In genomic region chr6:34248198-34248726, GRCh38 we compare ENCODE assay signal across 8 cellular contexts. TPM values are rescaled to one million over a fixed set of nuclear protein-coding genes. Genes with fewer than 3 reads are reported as not detected.
DNase-seq lines count a peak whose midpoint lies in the region; ATAC-seq and TF ChIP-seq lines count a peak whose summit lies in the region.

No MANE protein-coding gene starts in this region.

- no peaks in the 10 kb centered on the region for H3K9me3 ChIP-seq in CD8-positive, alpha-beta T cell (ENCODE audit: low read length)
- H3K9me3 ChIP-seq in mononuclear cell (ENCODE audit: low read depth, low read length): no peaks in the 10 kb centered on the region

- H3K4me1 ChIP-seq in CD8-positive, alpha-beta T cell (ENCODE audit: insufficient read depth, low read length): peaks cover 22% of the 10 kb centered on the region
- peaks cover 37% of the 10 kb centered on the region for H3K4me1 ChIP-seq in mononuclear cell (ENCODE audit: insufficient read depth, low read length)

- H3K9me3 Mint-ChIP-seq in CD8-positive, alpha-beta T cell: no peaks in the 10 kb centered on the region
- H3K9me3 Mint-ChIP-seq in activated CD4-positive, alpha-beta T cell treated with anti-CD3 and anti-CD28 coated beads, Interleukin-2, amount 10 ng/mL, durations not matched to agents 24 days and 14 days: no peaks in the 10 kb centered on the region
- H3K9me3 Mint-ChIP-seq in endothelial cell (ENCODE audit: unreplicated experiment) (no peaks in the 10 kb centered on the region), type B pancreatic cell (no peaks in the 10 kb centered on the region)

- peak overlapping the region; percentile 65 for H3K4me3 ChIP-seq in CD8-positive, alpha-beta T cell (ENCODE audit: low read depth, low read length)
- peak overlapping the region; percentile 64 for H3K4me3 ChIP-seq in mononuclear cell (ENCODE audit: low read length)

- peak overlapping the region; percentile 95 for H3K27ac Mint-ChIP-seq in CD8-positive, alpha-beta T cell
- peak overlapping the region; percentile 93 for H3K27ac Mint-ChIP-seq in activated CD4-positive, alpha-beta T cell treated with anti-CD3 and anti-CD28 coated beads, Interleukin-2, amount 10 ng/mL, durations not matched to agents 24 days and 14 days
- H3K27ac Mint-ChIP-seq in endothelial cell (ENCODE audit: unreplicated experiment): peak overlapping the region; percentile 48
- H3K27ac Mint-ChIP-seq in type B pancreatic cell: peak overlapping the region; percentile 90

- peak in 3 of 7 experiments; percentile 39 to 59 (median 54) for DNase-seq in CD8-positive, alpha-beta T cell
- DNase-seq in HUDEP-2 (lab: John Stamatoyannopoulos, UW; ENCODE audit: unreplicated experiment in 76 of 76) (peak in 43 of 76 experiments; percentile 26 to 68 (median 50)), endothelial cell (ENCODE audit: low spot score) (no peak), type B pancreatic cell (ENCODE audit: extremely low spot score, unreplicated experiment) (no peak), H4 (ENCODE audit: low spot score) (no peak)
- DNase-seq in activated CD4-positive, alpha-beta T cell treated with anti-CD3 and anti-CD28 coated beads, Interleukin-2, amount 10 ng/mL, durations not matched to agents 24 days and 14 days: peak; percentile 88

- no peak for TF ChIP-seq CTCF in CD8-positive, alpha-beta T cell (IDR thresholded peaks at IDR 0.05)
- TF ChIP-seq CTCF in endothelial cell (IDR thresholded peaks at IDR 0.05; ENCODE audit: unreplicated experiment) (no peak), type B pancreatic cell (conservative IDR thresholded peaks at IDR 0.05) (no peak)

- H3K4me3 Mint-ChIP-seq in CD8-positive, alpha-beta T cell: peak overlapping the region; percentile 93
- H3K4me3 Mint-ChIP-seq in activated CD4-positive, alpha-beta T cell treated with anti-CD3 and anti-CD28 coated beads, Interleukin-2, amount 10 ng/mL, durations not matched to agents 24 days and 14 days: peak overlapping the region; percentile 88
- peak overlapping the region; percentile 94 for H3K4me3 Mint-ChIP-seq in endothelial cell (ENCODE audit: unreplicated experiment)
- peak overlapping the region; percentile 93 for H3K4me3 Mint-ChIP-seq in type B pancreatic cell

- H3K27me3 ChIP-seq in CD8-positive, alpha-beta T cell (ENCODE audit: insufficient read depth, low read length): no peaks in the 10 kb centered on the region
- H3K27me3 ChIP-seq in mononuclear cell (ENCODE audit: insufficient read depth, low read length): no peaks in the 10 kb centered on the region

- CTCF ChIA-PET in CD8-positive, alpha-beta T cell (lab: Charles Lee): interaction anchor here (1.1 to 5.8 kb wide), 9 partner anchors 43 to 360 kb away, joined by 3 to 83 read pairs (median 9); no protein-coding TSS in a partner anchor

- POLR2A ChIA-PET in CD8-positive, alpha-beta T cell (lab: Charles Lee): interaction anchor here (1.2 to 4.6 kb wide), 5 partner anchors 11 to 177 kb away, joined by 3 to 31 read pairs (median 15); partner anchors contain the start of genes HMGA1 and RPS10

- H3K4me1 Mint-ChIP-seq in CD8-positive, alpha-beta T cell (ENCODE audit: low read depth): peaks cover 39% of the 10 kb centered on the region
- H3K4me1 Mint-ChIP-seq in activated CD4-positive, alpha-beta T cell treated with anti-CD3 and anti-CD28 coated beads, Interleukin-2, amount 10 ng/mL, durations not matched to agents 24 days and 14 days: peaks cover 46% of the 10 kb centered on the region
- H3K4me1 Mint-ChIP-seq in endothelial cell (ENCODE audit: unreplicated experiment): peaks cover 15% of the 10 kb centered on the region
- peaks cover 12% of the 10 kb centered on the region for H3K4me1 Mint-ChIP-seq in type B pancreatic cell (ENCODE audit: unreplicated experiment)

- no peaks in the 10 kb centered on the region for H3K27me3 Mint-ChIP-seq in CD8-positive, alpha-beta T cell (ENCODE audit: low read depth)
- peaks cover 5% of the 10 kb centered on the region for H3K27me3 Mint-ChIP-seq in activated CD4-positive, alpha-beta T cell treated with anti-CD3 and anti-CD28 coated beads, Interleukin-2, amount 10 ng/mL, durations not matched to agents 24 days and 14 days
- peaks cover 7% of the 10 kb centered on the region for H3K27me3 Mint-ChIP-seq in endothelial cell (ENCODE audit: unreplicated experiment)
- H3K27me3 Mint-ChIP-seq in type B pancreatic cell: no peaks in the 10 kb centered on the region

- H3K36me3 Mint-ChIP-seq in CD8-positive, alpha-beta T cell: peaks cover 25% of the 10 kb centered on the region
- H3K36me3 Mint-ChIP-seq in activated CD4-positive, alpha-beta T cell treated with anti-CD3 and anti-CD28 coated beads, Interleukin-2, amount 10 ng/mL, durations not matched to agents 24 days and 14 days (ENCODE audit: low read depth): peaks cover 31% of the 10 kb centered on the region
- peaks cover 10% of the 10 kb centered on the region for H3K36me3 Mint-ChIP-seq in endothelial cell (ENCODE audit: low read depth, unreplicated experiment)
- H3K36me3 Mint-ChIP-seq in type B pancreatic cell: no peaks in the 10 kb centered on the region

- no peaks in the 10 kb centered on the region for H3K36me3 ChIP-seq in CD8-positive, alpha-beta T cell (ENCODE audit: insufficient read depth, low read length)

- H3K27ac ChIP-seq in CD8-positive, alpha-beta T cell (ENCODE audit: low read depth, low read length): peak overlapping the region; percentile 46

- ATAC-seq in CD8-positive, alpha-beta T cell: peak; percentile 5
- ATAC-seq in GM19397 (IDR thresholded peaks at IDR 0.05; ENCODE audit: unreplicated experiment): peak; percentile 5

- intact Hi-C loops in CD8-positive, alpha-beta T cell (cut with DNase I, micrococcal nuclease): loop anchor here (2.0 to 5.0 kb wide), 7 partner anchors 13 to 544 kb away; partner anchors contain the start of genes BLTP3A (in 1 of the 2), NUDT3 (in 1 of the 2) and SNRPC (in 1 of the 2)
- intact Hi-C loops in activated CD4-positive, alpha-beta T cell treated with anti-CD3 and anti-CD28 coated beads, Interleukin-2, amount 10 ng/mL, durations not matched to agents 24 days and 14 days (cut with micrococcal nuclease): loop anchor here (2.0 to 10.0 kb wide), 3 partner anchors 407 to 533 kb away; partner anchors contain the start of genes ILRUN and UQCC2

RNA-seq across cellular contexts. Expression of gene SMIM29, which starts 0.5 kb away (rescaled TPM):
- total RNA-seq in CD8-positive, alpha-beta T cell: 10 to 100 TPM; 12.7 to 14.2 TPM
- 12.6 and 13.5 TPM in 2 replicates for total RNA-seq in activated CD4-positive, alpha-beta T cell treated with anti-CD3 and anti-CD28 coated beads, Interleukin-2, amount 10 ng/mL, durations not matched to agents 24 days and 14 days
- 44.3 TPM for total RNA-seq in endothelial cell (ENCODE audit: unreplicated experiment)
- 12.3 TPM for total RNA-seq in mononuclear cell
- 16.0 and 20.8 TPM in 2 replicates for total RNA-seq in type B pancreatic cell (ENCODE audit: low replicate concordance)
- 46.4 and 61.4 TPM in 2 replicates for total RNA-seq in H4 (2014; rRNA removed; shearing (Covaris generic))

RNA-seq across cellular contexts. Expression of gene HMGA1, which starts 11.6 kb away (rescaled TPM):
- total RNA-seq in CD8-positive, alpha-beta T cell: 100 to 1,000 TPM; 107 to 113 TPM
- 509 and 520 TPM in 2 replicates for total RNA-seq in activated CD4-positive, alpha-beta T cell treated with anti-CD3 and anti-CD28 coated beads, Interleukin-2, amount 10 ng/mL, durations not matched to agents 24 days and 14 days
- total RNA-seq in endothelial cell (ENCODE audit: unreplicated experiment): 528 TPM
- total RNA-seq in mononuclear cell: 44.3 TPM
- total RNA-seq in type B pancreatic cell (ENCODE audit: low replicate concordance): 244 and 355 TPM in 2 replicates
- 117 and 122 TPM in 2 replicates for total RNA-seq in H4 (2014; rRNA removed; shearing (Covaris generic))

Comparison
In these comparisons a context has a peak if more than half of its experiments do, and no peak if none do; other contexts are left out.
1. DNase-seq: peak in HUDEP-2 (43 of 76) and activated CD4-positive, alpha-beta T cell treated with anti-CD3 and anti-CD28 coated beads, Interleukin-2, amount 10 ng/mL, durations not matched to agents 24 days and 14 days (single experiment); none in endothelial cell (single experiment), type B pancreatic cell (single experiment) and H4 (single experiment).
2. Peak in every context shown above with its lines, with median percentiles within 50 percentile points of each other: H3K27ac Mint-ChIP-seq and H3K4me3 Mint-ChIP-seq.